ENCODE assay signal across 10 cellular contexts in the genomic region with DNA sequence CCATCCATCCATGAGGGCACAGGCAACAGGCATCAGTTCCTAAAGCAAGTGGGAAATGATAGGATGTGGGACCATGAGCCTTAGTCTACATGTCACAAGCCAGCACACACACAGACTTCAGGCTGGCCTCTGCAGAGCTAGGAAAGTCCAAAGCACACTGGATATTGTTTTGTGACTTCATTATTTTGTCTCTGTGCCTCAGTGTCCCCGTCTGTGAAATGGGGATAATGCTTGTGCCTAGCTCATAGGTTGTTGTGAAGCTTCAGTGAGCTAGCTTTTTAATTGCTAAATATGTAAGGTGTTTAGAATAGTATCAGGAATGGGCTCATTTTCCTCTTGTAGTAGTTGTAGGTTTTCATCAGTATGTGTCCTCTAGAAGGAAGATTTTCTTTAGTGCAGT. TPM values are rescaled to one million over a fixed set of nuclear protein-coding genes. Genes with fewer than 3 reads are reported as not detected.
"Had no signal": no experiment of that assay in that cellular context is flagged by ENCODE, and none has a peak within 500 bp of the region (broad histone marks: within the 10 kb centered on the region; RNA-seq: fewer than 3 reads in every experiment).

No MANE protein-coding gene starts in this region.

- H3K9me3 ChIP-seq: HAP-1 had no signal

- DNase-seq: GM23248, GOT3, H7, HFFc6, KG1 had no signal

- H2AFZ ChIP-seq: GM23248 had no signal

- H3K27ac ChIP-seq: GM23248, HL-60 had no signal

- ATAC-seq: HCT116 had no signal

- H3K4me1 ChIP-seq: HAP-1 had no signal

- H3K36me3 ChIP-seq: HAP-1 had no signal

- H3K4me3 ChIP-seq: GM23248, HAP-1 had no signal

- H3K9ac ChIP-seq: GM23248 had no signal

RNA-seq across cellular contexts. Expression of a gene that starts 27.0 kb away (rescaled TPM):
- total RNA-seq: H4, H7 had no signal
- polyA plus RNA-seq: IgD-negative memory B cell had no signal
